Comparison of ENCODE assay signal across 17 cellular contexts in genomic region chr6:164756142-164756541, GRCh38.
A peak's percentile ranks its signal among the peaks of the same experiment; 100 is the strongest.
DNase-seq lines count a peak whose midpoint lies in the region; ATAC-seq and TF ChIP-seq lines count a peak whose summit lies in the region.
"Had no signal": no experiment of that assay in that cellular context is flagged by ENCODE, and none has a peak within 500 bp of the region (broad histone marks: within the 10 kb centered on the region; RNA-seq: fewer than 3 reads in every experiment).

No MANE protein-coding gene starts in this region.

- H3K27ac ChIP-seq in neuronal stem cell (replicated peaks; ENCODE audit: low read length) = no peak overlapping the region
- H3K27ac ChIP-seq: HL-60 had no signal

- H3K4me3 ChIP-seq in neuronal stem cell (ENCODE audit: low read length in 2 of 2) = no peak overlapping the region

- no peak overlapping the region for H3K23ac ChIP-seq in neuronal stem cell (ENCODE audit: low read depth, low read length, poor library complexity)

- peaks cover 2% of the 10 kb centered on the region for H3K79me1 ChIP-seq in neuronal stem cell (ENCODE audit: low read depth, low read length)

- no peak overlapping the region for H3K18ac ChIP-seq in neuronal stem cell (ENCODE audit: low read length)

- H3K4me1 Mint-ChIP-seq in brain = peaks cover 27% of the 10 kb centered on the region

- peaks cover 0 to 6% of the 10 kb centered on the region in 2 donors for H3K4me1 ChIP-seq in neuronal stem cell (ENCODE audit: control insufficient read depth in 2 of 2, insufficient read depth in 1 of 2, low read depth in 1 of 2, low read length in 2 of 2)

- no peak overlapping the region for H2BK15ac ChIP-seq in neuronal stem cell (ENCODE audit: low read length)

- peak overlapping the region in 3 of 5 experiments; percentile 35 to 88 (median 50) for H3K27ac Mint-ChIP-seq in brain
- H3K27ac Mint-ChIP-seq: CD8-positive, alpha-beta T cell; HFFc6 had no signal

- no peaks in the 10 kb centered on the region for H3K36me3 ChIP-seq in neuronal stem cell (replicated peaks in 1 of 2; ENCODE audit: control insufficient read depth in 2 of 2, insufficient read depth in 2 of 2, low read length in 2 of 2)
- H3K36me3 ChIP-seq: BE2C had no signal

- peaks cover 5% of the 10 kb centered on the region for H3K27me3 Mint-ChIP-seq in brain

- H4K8ac ChIP-seq in neuronal stem cell (ENCODE audit: low read depth, low read length) = no peak overlapping the region

- no peaks in the 10 kb centered on the region for H3K9me3 ChIP-seq in neuronal stem cell (replicated peaks in 1 of 2; ENCODE audit: control insufficient read depth in 2 of 2, insufficient read depth in 1 of 2, low read depth in 1 of 2, low read length in 2 of 2)
- H3K9me3 ChIP-seq: BE2C, SK-N-SH had no signal

- no peak for ATAC-seq in GM21576 (IDR thresholded peaks at IDR 0.05; ENCODE audit: unreplicated experiment)
- ATAC-seq: CD8-positive, alpha-beta T cell; Panc1 had no signal

- H3K27me3 ChIP-seq in neuronal stem cell (ENCODE audit: control insufficient read depth in 3 of 3, insufficient read depth in 3 of 3, low read depth in 1 of 3, low read length in 3 of 3) = no peaks in the 10 kb centered on the region
- H3K27me3 ChIP-seq: BE2C had no signal

- H2BK12ac ChIP-seq in neuronal stem cell (ENCODE audit: low read length) = no peak overlapping the region

- H3K9ac ChIP-seq in neuronal stem cell (ENCODE audit: low read depth, low read length, poor library complexity) = no peak overlapping the region
- H3K9ac ChIP-seq: SK-N-SH had no signal

- no peak overlapping the region for H4K91ac ChIP-seq in neuronal stem cell (ENCODE audit: low read depth, low read length, poor library complexity)

- H3K4me3 Mint-ChIP-seq in brain = no peak overlapping the region
- H3K4me3 Mint-ChIP-seq: CD8-positive, alpha-beta T cell; HFFc6 had no signal

- no peak for TF ChIP-seq CTCF in brain (conservative IDR thresholded peaks at IDR 0.05)

- no peak overlapping the region for H3K4ac ChIP-seq in neuronal stem cell (ENCODE audit: low read length)

- no peak overlapping the region for H2BK5ac ChIP-seq in neuronal stem cell (ENCODE audit: low read length)

- H2AFZ ChIP-seq in neuronal stem cell (ENCODE audit: low read length) = peak overlapping the region; percentile 19

- no peak overlapping the region for H2BK120ac ChIP-seq in neuronal stem cell (ENCODE audit: low read depth, low read length)

- no peak overlapping the region for H2AK5ac ChIP-seq in neuronal stem cell (ENCODE audit: low read depth, low read length)

- no peak overlapping the region for H3K14ac ChIP-seq in neuronal stem cell (ENCODE audit: low read length)

- H3K36me3 Mint-ChIP-seq in brain = peaks cover under 1% of the 10 kb centered on the region
- H3K36me3 Mint-ChIP-seq: CD8-positive, alpha-beta T cell had no signal

- no peak overlapping the region for H3K4me2 ChIP-seq in neuronal stem cell (ENCODE audit: insufficient read depth, low read length, poor library complexity, severe bottlenecking)
- H3K4me2 ChIP-seq: SK-N-SH had no signal

- DNase-seq in DMS53 (lab: John Stamatoyannopoulos, UW) (peak; percentile 55), NCI-H524 (lab: John Stamatoyannopoulos, UW) (peak; percentile 26 to 77), neuronal stem cell (ENCODE audit: low spot score) (no peak), CD1c-positive myeloid dendritic cell (ENCODE audit: extremely low spot score) (no peak), NCI-H128 (lab: John Stamatoyannopoulos, UW; ENCODE audit: unreplicated experiment) (no peak)
- DNase-seq: BE2C; CD8-positive, alpha-beta T cell; GOT3; HFFc6; NCI-H1694; NCI-H446 treated with DMSO at 0.1 percent for 48 hours; Right ventricle myocardium superior; SK-N-SH had no signal

- WGBS in neuronal stem cell (ENCODE audit: extremely low coverage in 2 of 2, insufficient read length in 2 of 2, insufficient replicate concordance in 1 of 2), 2 donors = no CpG with 5 or more reads among the region's 3 CpGs

- H3K9me3 Mint-ChIP-seq in brain = peaks cover under 1 to 29% (median 2%) of the 10 kb centered on the region in 5 experiments

Comparison
In these comparisons a context has a peak if more than half of its experiments do, and no peak if none do; other contexts are left out.
1. DNase-seq: peak in DMS53 (single experiment) and NCI-H524 (2 of 2); none in neuronal stem cell (single experiment), CD1c-positive myeloid dendritic cell (single experiment) and NCI-H128 (single experiment).